ENCODE assay signal across 8 cellular contexts in genomic region chr3:136787226-136787793, GRCh38. TPM values are rescaled to one million over a fixed set of nuclear protein-coding genes. Genes with fewer than 3 reads are reported as not detected.
DNase-seq lines count a peak whose midpoint lies in the region; ATAC-seq and TF ChIP-seq lines count a peak whose summit lies in the region.

No MANE protein-coding gene starts in this region.

- H3K4me2 ChIP-seq in BLaER1 treated with 17β-estradiol and CSF1 and Interleukin-3, amounts not matched to agents 10 nM and 100 nM: peak overlapping the region in 9 of 11 experiments; percentile 19 to 79 (median 65); a peak in 17 of 22 replicates

- peak; percentile 86 for ATAC-seq in HG03432 (IDR thresholded peaks at IDR 0.05; ENCODE audit: unreplicated experiment)
- ATAC-seq in activated CD8-positive, alpha-beta T cell treated with anti-CD3 and anti-CD28 coated beads, Interleukin-2, amount 10 ng/mL, durations not matched to agents 7 days and 5 days: peak; percentile 68
- peak in 6 of 8 donors; percentile 39 to 76 (median 62) for ATAC-seq in heart right ventricle

- no peaks in the 10 kb centered on the region for H3K27me3 Mint-ChIP-seq in activated CD8-positive, alpha-beta T cell treated with anti-CD3 and anti-CD28 coated beads, Interleukin-2, amount 10 ng/mL, durations not matched to agents 7 days and 5 days (ENCODE audit: low read depth)

- H3K36me3 Mint-ChIP-seq in activated CD8-positive, alpha-beta T cell treated with anti-CD3 and anti-CD28 coated beads, Interleukin-2, amount 10 ng/mL, durations not matched to agents 7 days and 5 days (ENCODE audit: low read depth): no peaks in the 10 kb centered on the region

- peak overlapping the region in 6 of 11 experiments; percentile 29 to 66 (median 37); a peak in 5 of 22 replicates for H3K9ac ChIP-seq in BLaER1 treated with 17β-estradiol and CSF1 and Interleukin-3, amounts not matched to agents 10 nM and 100 nM

- TF ChIP-seq CTCF in heart right ventricle (IDR thresholded peaks at IDR 0.05): no peak

- H3K9me3 Mint-ChIP-seq in activated CD8-positive, alpha-beta T cell treated with anti-CD3 and anti-CD28 coated beads, Interleukin-2, amount 10 ng/mL, durations not matched to agents 7 days and 5 days (ENCODE audit: insufficient read depth): no peaks in the 10 kb centered on the region

- CTCF ChIA-PET in activated CD8-positive, alpha-beta T cell treated with anti-CD3 and anti-CD28 coated beads, Interleukin-2, amount 10 ng/mL, durations not matched to agents 7 days and 5 days (lab: Charles Lee): interaction anchor here (1.3 to 2.1 kb wide), 4 partner anchors 35 to 245 kb away, joined by 5 to 12 read pairs (median 8); partner anchors contain the start of gene STAG1

- WGBS in heart right ventricle, 2 donors: 34 to 46% methylated on average over 3 of the region's 3 CpGs

- peaks cover 0 to 20% (median 17%) of the 10 kb centered on the region in 10 experiments; a peak in 15 of 20 replicates for H3K4me1 ChIP-seq in BLaER1 treated with 17β-estradiol and CSF1 and Interleukin-3, amounts not matched to agents 10 nM and 100 nM
- peaks cover 0 to 24% (median 13%) of the 10 kb centered on the region in 9 donors for H3K4me1 ChIP-seq in heart right ventricle

- H3K9me3 ChIP-seq in BLaER1 treated with 17β-estradiol and CSF1 and Interleukin-3, amounts not matched to agents 10 nM and 100 nM (replicated peaks in 1 of 11): peaks cover 0 to 4% (median 0%) of the 10 kb centered on the region in 11 experiments; a peak in 1 of 22 replicates
- no peaks in the 10 kb centered on the region for H3K9me3 ChIP-seq in heart right ventricle

- H3K4me3 ChIP-seq in BLaER1 treated with 17β-estradiol and CSF1 and Interleukin-3, amounts not matched to agents 10 nM and 100 nM: no peak overlapping the region
- H3K4me3 ChIP-seq in heart right ventricle: peak overlapping the region in 4 of 10 donors; percentile 21 to 40 (median 26)

- H3K27ac ChIP-seq in BLaER1 treated with 17β-estradiol and CSF1 and Interleukin-3, amounts not matched to agents 10 nM and 100 nM: peak overlapping the region in 9 of 11 experiments; percentile 52 to 87 (median 76); a peak in 17 of 22 replicates
- peak overlapping the region in 8 of 10 donors; percentile 12 to 83 (median 52) for H3K27ac ChIP-seq in heart right ventricle

- POLR2A ChIA-PET in activated CD8-positive, alpha-beta T cell treated with anti-CD3 and anti-CD28 coated beads, Interleukin-2, amount 10 ng/mL, durations not matched to agents 7 days and 5 days (lab: Charles Lee): interaction anchor here (0.6 to 1.9 kb wide), 3 partner anchors 35 to 1868 kb away, joined by 3 to 10 read pairs (median 4); partner anchors contain the start of genes NCK1 and STAG1

- no peak overlapping the region for H3K4me3 Mint-ChIP-seq in activated CD8-positive, alpha-beta T cell treated with anti-CD3 and anti-CD28 coated beads, Interleukin-2, amount 10 ng/mL, durations not matched to agents 7 days and 5 days

- no peaks in the 10 kb centered on the region for H3K36me3 ChIP-seq in BLaER1 treated with 17β-estradiol and CSF1 and Interleukin-3, amounts not matched to agents 10 nM and 100 nM
- no peaks in the 10 kb centered on the region for H3K36me3 ChIP-seq in heart right ventricle

- H3K4me1 Mint-ChIP-seq in activated CD8-positive, alpha-beta T cell treated with anti-CD3 and anti-CD28 coated beads, Interleukin-2, amount 10 ng/mL, durations not matched to agents 7 days and 5 days (ENCODE audit: low read depth): peaks cover 15% of the 10 kb centered on the region

- no peaks in the 10 kb centered on the region for H3K27me3 ChIP-seq in BLaER1 treated with 17β-estradiol and CSF1 and Interleukin-3, amounts not matched to agents 10 nM and 100 nM
- no peaks in the 10 kb centered on the region for H3K27me3 ChIP-seq in heart right ventricle

- intact Hi-C loops in heart right ventricle (cut with DNase I): no loop called here

- DNase-seq in GM19238 (ENCODE audit: insufficient read length, low spot score): peak; percentile 41
- peak; percentile 42 for DNase-seq in activated CD8-positive, alpha-beta T cell treated with anti-CD3 and anti-CD28 coated beads, Interleukin-2, amount 10 ng/mL, durations not matched to agents 7 days and 5 days
- peak in 1 of 2 donors; percentile 13 for DNase-seq in heart right ventricle
- peak; percentile 1 for DNase-seq in stimulated activated CD4-positive, alpha-beta T cell treated with anti-CD3 and anti-CD28 coated beads, Interleukin-2, amount 100 ng/mL, for 4 hours (ENCODE audit: low read depth)
- no peak for DNase-seq in SHP77 (lab: John Stamatoyannopoulos, UW)
- no peak for DNase-seq in effector CD4-positive, alpha-beta T cell

- H4K20me1 ChIP-seq in BLaER1 treated with 17β-estradiol and CSF1 and Interleukin-3, amounts not matched to agents 10 nM and 100 nM: no peaks in the 10 kb centered on the region

- H3K27ac Mint-ChIP-seq in activated CD8-positive, alpha-beta T cell treated with anti-CD3 and anti-CD28 coated beads, Interleukin-2, amount 10 ng/mL, durations not matched to agents 7 days and 5 days: peak overlapping the region; percentile 28

RNA-seq across cellular contexts. Expression of gene SLC35G2, which starts 31.6 kb away (rescaled TPM):
- under 1 TPM in 1 of 2 experiments, not detected in 1; 0.16 TPM for total RNA-seq in activated CD8-positive, alpha-beta T cell treated with anti-CD3 and anti-CD28 coated beads, Interleukin-2, amount 10 ng/mL, durations not matched to agents 7 days and 5 days
- total RNA-seq in heart right ventricle: 1 to 10 TPM; 1.7 to 5.1 (median 2.4) TPM
- polyA plus RNA-seq in heart right ventricle: 1 to 10 TPM; 4.3 to 5.6 TPM

RNA-seq across cellular contexts. Expression of gene STAG1, which starts 35.1 kb away (rescaled TPM):
- total RNA-seq in activated CD8-positive, alpha-beta T cell treated with anti-CD3 and anti-CD28 coated beads, Interleukin-2, amount 10 ng/mL, durations not matched to agents 7 days and 5 days: 10 to 100 TPM; 38.7 to 44.7 TPM
- 10 to 100 TPM; 16.4 to 27.6 (median 19.8) TPM for total RNA-seq in heart right ventricle
- 1 to 10 TPM; 8.0 to 9.0 TPM for polyA plus RNA-seq in heart right ventricle

Comparison
In these comparisons a context has a peak if more than half of its experiments do, and no peak if none do; other contexts are left out.
1. DNase-seq: peak in GM19238 (single experiment), activated CD8-positive, alpha-beta T cell treated with anti-CD3 and anti-CD28 coated beads, Interleukin-2, amount 10 ng/mL, durations not matched to agents 7 days and 5 days (single experiment) and stimulated activated CD4-positive, alpha-beta T cell treated with anti-CD3 and anti-CD28 coated beads, Interleukin-2, amount 100 ng/mL, for 4 hours (single experiment); none in SHP77 (0 of 2) and effector CD4-positive, alpha-beta T cell (single experiment).
2. Peak in every context shown above with its lines, with median percentiles within 50 percentile points of each other: ATAC-seq.